In genomic region chr12:67810166-67810565, GRCh38 we compare ENCODE assay signal across 26 cellular contexts.
"Had no signal": no experiment of that assay in that cellular context is flagged by ENCODE, and none has a peak within 500 bp of the region (broad histone marks: within the 10 kb centered on the region; RNA-seq: fewer than 3 reads in every experiment).

No MANE protein-coding gene starts in this region.

- H3K27me3 ChIP-seq: neutrophil, pancreas, right lobe of liver, suprapubic skin, testis, tibial artery, transverse colon, upper lobe of right lung, vagina had no signal

- FAIRE-seq: pancreas, small intestine had no signal

- H3K27ac ChIP-seq: neutrophil, pancreas, prostate gland, right lobe of liver, suprapubic skin, testis, tibial artery, transverse colon, upper lobe of right lung, vagina had no signal

- DNase-seq: naive B cell; naive thymus-derived CD8-positive, alpha-beta T cell; nephron progenitor cell; nucleus accumbens; pancreas; right cardiac atrium; right lobe of liver; small intestine; stimulated activated CD4-positive, alpha-beta T cell treated with anti-CD3 and anti-CD28 coated beads, Interleukin-1b, Interleukin-23, amount 100 ng/mL, for 48 hours; stimulated activated CD4-positive, alpha-beta T cell treated with anti-CD3 and anti-CD28 coated beads, Interleukin-4, amount 100 ng/mL, for 1 hour; stimulated activated CD4-positive, alpha-beta T cell treated with anti-CD3 and anti-CD28 coated beads, Interleukin-4, amount 100 ng/mL, for 4 hours; stimulated activated CD8-positive, alpha-beta memory T cell treated with anti-CD3 and anti-CD28 coated beads, Interleukin-4, amount 100 ng/mL, for 48 hours; stimulated activated naive CD4-positive, alpha-beta T cell; stimulated activated naive CD8-positive, alpha-beta T cell treated with anti-CD3 and anti-CD28 coated beads, Interleukin-15, amount 100 ng/mL, for 72 hours; stimulated activated naive CD8-positive, alpha-beta T cell treated with anti-CD3 and anti-CD28 coated beads, Interleukin-15, Interleukin-2, amounts not matched to agents 100 U/mL and 50 U/mL, for 24 hours; substantia nigra; testis; tibial artery; transverse colon; upper lobe of right lung had no signal

- ATAC-seq: naive thymus-derived CD8-positive, alpha-beta T cell; natural killer cell treated with Interleukin-12 subunit alpha and Interleukin-12 subunit beta and Interleukin-15 and Interleukin-18, amount 100 ng/mL, for 72 hours; pancreas; right cardiac atrium; right lobe of liver; stimulated activated memory B cell treated with anti-CD40 and anti-IgM and Interleukin-4, amounts not matched to agents 10 μg/mL and 1 μg/mL and 100 μg/mL, for 72 hours; stimulated activated naive CD8-positive, alpha-beta T cell treated with anti-CD3 and anti-CD28 coated beads, Interleukin-15, amount 100 ng/mL, for 72 hours; stimulated activated naive CD8-positive, alpha-beta T cell treated with anti-CD3 and anti-CD28 coated beads, Interleukin-15, Interleukin-2, amounts not matched to agents 100 U/mL and 50 U/mL, for 24 hours; upper lobe of right lung had no signal

- H3K9me3 ChIP-seq: neutrophil, pancreas, prostate gland, right lobe of liver, suprapubic skin, testis, transverse colon, upper lobe of right lung, vagina had no signal

- H3K36me3 ChIP-seq: neutrophil, pancreas, prostate gland, right lobe of liver, suprapubic skin, tibial artery, transverse colon, upper lobe of right lung, vagina had no signal

- H3K4me3 ChIP-seq: pancreas, prostate gland, right lobe of liver, suprapubic skin, testis, tibial artery, transverse colon, upper lobe of right lung, vagina had no signal

- H3K4me1 ChIP-seq: pancreas, prostate gland, right lobe of liver, suprapubic skin, testis, upper lobe of right lung, vagina had no signal
